ENCODE assay signal across 19 cellular contexts in the genomic region with DNA sequence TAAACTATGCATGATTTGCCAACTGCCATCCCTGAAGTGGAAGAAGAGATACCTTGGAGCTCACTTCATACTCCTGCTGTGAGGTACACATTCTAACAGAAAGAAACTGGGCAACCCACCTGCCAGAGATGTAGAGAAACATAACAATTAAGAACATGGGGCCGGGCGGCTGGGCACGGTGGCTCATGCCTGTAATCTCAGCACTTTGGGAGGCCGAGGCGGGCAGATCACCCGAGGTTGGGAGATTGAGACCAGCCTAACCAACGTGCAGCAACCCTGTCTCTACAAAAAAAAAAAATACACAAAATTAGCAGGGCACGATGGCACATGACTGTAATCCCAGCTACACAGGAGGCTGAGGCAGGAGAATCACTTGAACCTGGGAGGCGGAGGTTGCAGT.
"Had no signal": no experiment of that assay in that cellular context is flagged by ENCODE, and none has a peak within 500 bp of the region (broad histone marks: within the 10 kb centered on the region; RNA-seq: fewer than 3 reads in every experiment).

No MANE protein-coding gene starts in this region.

- H3K4me1 ChIP-seq: esophagus squamous epithelium, gastrocnemius medialis, left lung, lower lobe of right lung had no signal

- H3K9me3 ChIP-seq: esophagus squamous epithelium, gastrocnemius medialis, heart right ventricle, left lung, lower lobe of right lung had no signal

- H3K4me3 ChIP-seq: coronary artery, dorsolateral prefrontal cortex, esophagus squamous epithelium, gastrocnemius medialis, heart right ventricle, left lung, lower lobe of right lung, mucosa of descending colon had no signal

- DNase-seq: dermis blood vessel endothelial cell; dorsolateral prefrontal cortex; effector CD4-positive, alpha-beta T cell; effector memory CD4-positive, alpha-beta T cell; esophagus squamous epithelium; foreskin fibroblast; foreskin melanocyte; gastrocnemius medialis; glutamatergic neuron; head of caudate nucleus; heart right ventricle; hippocampal formation; left cardiac atrium; left lung; left ventricle myocardium superior; lower lobe of right lung; mesendoderm; mucosa of descending colon had no signal

- H3K27me3 ChIP-seq: dorsolateral prefrontal cortex, esophagus squamous epithelium, gastrocnemius medialis, heart right ventricle, left lung had no signal

- H3K36me3 ChIP-seq: esophagus squamous epithelium, gastrocnemius medialis, heart right ventricle, left lung, lower lobe of right lung had no signal

- H3K27ac ChIP-seq: coronary artery, dorsolateral prefrontal cortex, esophagus squamous epithelium, gastrocnemius medialis, heart right ventricle, left lung, lower lobe of right lung had no signal
